1 cellular context compared by ENCODE assay signal in genomic region chr2:207226243-207226642, GRCh38.
TF ChIP-seq lines count a peak whose summit lies in the region.

No MANE protein-coding gene starts in this region.

TF ChIP-seq in IMR-90, 13 proteins besides CTCF, POLR2A, EP300 and RAD21 (continued from another document):
- no peak for TF ChIP-seq RCOR1 (IDR thresholded peaks at IDR 0.05; ENCODE audit: insufficient replicate concordance, low read length)
- no peak for TF ChIP-seq MXI1 (IDR thresholded peaks at IDR 0.05; ENCODE audit: borderline replicate concordance, low read depth, low read length)
- TF ChIP-seq RFX5 (IDR thresholded peaks at IDR 0.05; ENCODE audit: low read depth, low read length): no peak
